Comparison of ENCODE assay signal across 9 cellular contexts in genomic region chr2:230582851-230583283, GRCh38.
DNase-seq lines count a peak whose midpoint lies in the region; ATAC-seq and TF ChIP-seq lines count a peak whose summit lies in the region.
"Had no signal": no experiment of that assay in that cellular context is flagged by ENCODE, and none has a peak within 500 bp of the region (broad histone marks: within the 10 kb centered on the region; RNA-seq: fewer than 3 reads in every experiment).

No MANE protein-coding gene starts in this region.

- TF ChIP-seq CTCF in fibroblast of mammary gland (conservative IDR thresholded peaks at IDR 0.05; ENCODE audit: control insufficient read depth, insufficient read depth, low read depth, low read length) = no peak

- H3K4me3 ChIP-seq in fibroblast of mammary gland (ENCODE audit: control insufficient read depth, low read depth, low read length) = no peak overlapping the region

- TF ChIP-seq POLR2A in GM18505 (IDR thresholded peaks at IDR 0.05; ENCODE audit: borderline replicate concordance, extremely low read depth, insufficient read depth, insufficient read length) = peak; percentile 40

- DNase-seq in LHCN-M2 (ENCODE audit: low read depth) (peak; percentile 52), fibroblast of mammary gland (ENCODE audit: low read depth) (peak; percentile 54), Right ventricle myocardium superior (no peak), NOMO-1 (lab: John Stamatoyannopoulos, UW; ENCODE audit: unreplicated experiment in 2 of 2) (no peak), DMS53 (lab: John Stamatoyannopoulos, UW) (no peak)
- DNase-seq: NCI-H1105 had no signal

- ATAC-seq in GM18505 (IDR thresholded peaks at IDR 0.05; ENCODE audit: unreplicated experiment) (peak; percentile 54), GM21529 (IDR thresholded peaks at IDR 0.05; ENCODE audit: unreplicated experiment) (peak; percentile 66), Right ventricle myocardium superior (ENCODE audit: poor library complexity) (no peak), HG03159 (IDR thresholded peaks at IDR 0.05; ENCODE audit: unreplicated experiment) (no peak)

- intact Hi-C loops in Right ventricle myocardium superior (cut with DNase I) = no loop called here

Comparison
In these comparisons a context has a peak if more than half of its experiments do, and no peak if none do; other contexts are left out.
1. ATAC-seq: peak in GM18505 (single experiment) and GM21529 (single experiment); none in Right ventricle myocardium superior (single experiment) and HG03159 (single experiment).
2. DNase-seq: peak in LHCN-M2 (single experiment) and fibroblast of mammary gland (single experiment); none in Right ventricle myocardium superior (single experiment), NOMO-1 (0 of 2) and DMS53 (single experiment).